8 cellular contexts compared by ENCODE assay signal in the genomic region with DNA sequence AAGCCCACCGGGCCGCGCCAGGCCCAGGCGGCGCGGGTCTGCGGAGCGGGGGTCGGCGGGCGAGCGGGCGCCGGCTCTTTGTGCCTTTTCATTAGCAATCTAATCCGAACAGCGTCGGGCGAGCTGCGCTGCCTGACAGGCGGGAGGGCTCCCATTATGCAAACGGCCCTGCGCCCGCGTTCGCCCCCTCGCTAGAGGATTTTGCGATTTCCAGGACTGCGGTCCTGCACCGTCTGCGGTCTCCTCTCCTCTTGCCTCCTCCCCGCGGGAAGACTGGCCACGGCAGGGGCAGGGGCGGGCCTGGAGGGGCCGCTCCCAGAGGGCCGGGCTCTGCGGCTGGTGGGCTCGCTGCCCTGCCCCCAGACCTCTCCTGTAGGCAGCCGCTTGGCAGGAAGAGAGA. TPM values are rescaled to one million over a fixed set of nuclear protein-coding genes. Genes with fewer than 3 reads are reported as not detected.
DNase-seq lines count a peak whose midpoint lies in the region; ATAC-seq and TF ChIP-seq lines count a peak whose summit lies in the region.
"Not testable (repeated sequence)": the region's sequence is repeated elsewhere in the genome, so short reads cannot be mapped to it uniquely, and the experiment has no call there.

No MANE protein-coding gene starts in this region.

- H3K27ac Mint-ChIP-seq in activated naive CD4-positive, alpha-beta T cell treated with anti-CD3 and anti-CD28 coated beads, Interleukin-2, amount 10 ng/mL, durations not matched to agents 7 days and 5 days, result not testable (repeated sequence)

- CTCF ChIA-PET in BJ (lab: Yijun Ruan, JAX); Panc1 (lab: Charles Lee); activated naive CD4-positive, alpha-beta T cell treated with anti-CD3 and anti-CD28 coated beads, Interleukin-2, amount 10 ng/mL, durations not matched to agents 7 days and 5 days (lab: Charles Lee): not testable (repeated sequence)

- H4K20me1 ChIP-seq in fibroblast of lung (ENCODE audit: control insufficient read depth, extremely low read depth, insufficient read depth, low read length), result not testable (repeated sequence)

- H3K4me3 ChIP-seq in BJ (ENCODE audit: low read depth, low read length) (peak overlapping the region; percentile 45), Panc1 (ENCODE audit: low read depth in 2 of 2, low read length in 2 of 2) (peak overlapping the region; percentile 35; a peak in 3 of 4 replicates), fibroblast of lung (replicated peaks in 1 of 4; ENCODE audit: control extremely low read depth in 1 of 4, insufficient read depth in 1 of 4, low read depth in 3 of 4, low read length in 4 of 4) (peak overlapping the region in 1 of 4 experiments; percentile 49), mesodermal cell (ENCODE audit: extremely low read depth, insufficient read depth, low read length, poor library complexity, severe bottlenecking) (peak overlapping the region; percentile 22)

- H3K36me3 Mint-ChIP-seq in activated naive CD4-positive, alpha-beta T cell treated with anti-CD3 and anti-CD28 coated beads, Interleukin-2, amount 10 ng/mL, durations not matched to agents 7 days and 5 days, result not testable (repeated sequence)

- intact Hi-C loops in Panc1 (cut with micrococcal nuclease; ENCODE audit: unreplicated experiment), result not testable (repeated sequence)

- H3K4me1 Mint-ChIP-seq in activated naive CD4-positive, alpha-beta T cell treated with anti-CD3 and anti-CD28 coated beads, Interleukin-2, amount 10 ng/mL, durations not matched to agents 7 days and 5 days, result not testable (repeated sequence)

- not testable (repeated sequence) for BruUV-seq in Panc1 (replicated peaks; lab: Mats Ljungman, UMichigan)

- not testable (repeated sequence) for H3K36me3 ChIP-seq in BJ (ENCODE audit: control insufficient read depth, insufficient read depth, low read length); Panc1 (ENCODE audit: control insufficient read depth, insufficient read depth, low read length); fibroblast of lung (ENCODE audit: control insufficient read depth, insufficient read depth, low read length); mesodermal cell (ENCODE audit: control insufficient read depth, insufficient read depth, low read length)

- POLR2A ChIA-PET in BJ (lab: Charles Lee); Panc1 (lab: Charles Lee): not testable (repeated sequence)

- in situ Hi-C loops in Panc1 (cut with HindIII; ENCODE audit: low pct_unique_long_range_greater_than_20kb, low sequenced_read_pairs), result not testable (repeated sequence)

- not testable (repeated sequence) for H3K4me2 ChIP-seq in fibroblast of lung (ENCODE audit: extremely low read depth, insufficient read depth, low read length)

- H3K4me3 Mint-ChIP-seq in activated naive CD4-positive, alpha-beta T cell treated with anti-CD3 and anti-CD28 coated beads, Interleukin-2, amount 10 ng/mL, durations not matched to agents 7 days and 5 days, result peak overlapping the region; percentile 54

- ATAC-seq in GM21381 (IDR thresholded peaks at IDR 0.05; ENCODE audit: unreplicated experiment) (peak; percentile 23), HG03095 (IDR thresholded peaks at IDR 0.05; ENCODE audit: unreplicated experiment) (peak; percentile 19), Panc1 (peak; percentile 23)

- not testable (repeated sequence) for H3K27ac ChIP-seq in Panc1 (ENCODE audit: low read length); fibroblast of lung (ENCODE audit: insufficient read depth, low read length); mesodermal cell (ENCODE audit: low read depth, low read length, severe bottlenecking)

- not testable (repeated sequence) for H3K27me3 Mint-ChIP-seq in activated naive CD4-positive, alpha-beta T cell treated with anti-CD3 and anti-CD28 coated beads, Interleukin-2, amount 10 ng/mL, durations not matched to agents 7 days and 5 days

- H2AFZ ChIP-seq in fibroblast of lung (ENCODE audit: low read length), result not testable (repeated sequence)

- not testable (repeated sequence) for H3K9me3 Mint-ChIP-seq in activated naive CD4-positive, alpha-beta T cell treated with anti-CD3 and anti-CD28 coated beads, Interleukin-2, amount 10 ng/mL, durations not matched to agents 7 days and 5 days

- H3K79me2 ChIP-seq in fibroblast of lung (ENCODE audit: control insufficient read depth, insufficient read depth, low read length), result not testable (repeated sequence)

- not testable (repeated sequence) for DNase-seq in BJ (ENCODE audit: low read depth); Panc1 (ENCODE audit: low read depth, low spot score); fibroblast of lung (ENCODE audit: low read depth in 2 of 2)
- DNase-seq in activated naive CD4-positive, alpha-beta T cell treated with anti-CD3 and anti-CD28 coated beads, Interleukin-2, amount 10 ng/mL, durations not matched to agents 7 days and 5 days, result peak; percentile 32
- peak; percentile 49 for DNase-seq in stimulated activated CD4-positive, alpha-beta T cell treated with anti-CD3 and anti-CD28 coated beads, Interleukin-15, amount 100 ng/mL, for 24 hours

- peak overlapping the region; percentile 16 for H3K9ac ChIP-seq in fibroblast of lung (ENCODE audit: insufficient read depth, low read length)

- H3K9me3 ChIP-seq in Panc1 (ENCODE audit: control insufficient read depth, insufficient read depth, low read depth, low read length); fibroblast of lung (ENCODE audit: control insufficient read depth, insufficient read depth, low read depth, low read length); mesodermal cell (ENCODE audit: control insufficient read depth, low read length): not testable (repeated sequence)

- H3K4me1 ChIP-seq in Panc1 (ENCODE audit: control insufficient read depth, insufficient read depth, low read length); fibroblast of lung (ENCODE audit: control insufficient read depth, extremely low read depth, insufficient read depth, low read length); mesodermal cell (ENCODE audit: control insufficient read depth, insufficient read depth, low read length, poor library complexity, severe bottlenecking): not testable (repeated sequence)

- TF ChIP-seq CTCF in BJ (IDR thresholded peaks at IDR 0.05; ENCODE audit: insufficient read depth, low read depth, low read length); Panc1 (IDR thresholded peaks at IDR 0.05); fibroblast of lung (conservative IDR thresholded peaks at IDR 0.05 in 1 of 2, IDR thresholded peaks at IDR 0.05 in 1 of 2; ENCODE audit: low read depth in 1 of 2, low read length in 2 of 2): not testable (repeated sequence)

- WGBS in mesodermal cell (ENCODE audit: insufficient coverage in 2 of 2), 2 experiments, result 0% methylated on average over 9 of the region's 39 CpGs; no CpG with 5 or more reads in 1 of the 2 experiments

- not testable (repeated sequence) for H3K27me3 ChIP-seq in BJ (ENCODE audit: control insufficient read depth, insufficient read depth, low read length); Panc1 (ENCODE audit: control insufficient read depth, insufficient read depth, low read length); fibroblast of lung (ENCODE audit: control insufficient read depth, insufficient read depth, low read length)

RNA-seq across cellular contexts. Expression of a gene that starts 0.6 kb away (rescaled TPM):
- polyA plus RNA-seq in BJ (2011; rRNA removed), result 0.50 and 0.54 TPM in 2 replicates
- 0.72 and 1.2 TPM in 2 replicates for polyA minus RNA-seq in BJ (2011; rRNA and poly(A)+ RNA removed)
- 7.3 TPM for total RNA-seq in Panc1 (2021; ENCODE audit: unreplicated experiment)
- 4.0 TPM for polyA plus RNA-seq in Panc1 (2012; ENCODE audit: insufficient read length)
- total RNA-seq in fibroblast of lung, result 1.8 and 2.3 TPM in 2 replicates
- polyA plus RNA-seq in fibroblast of lung, result 0.70 and 0.78 TPM in 2 replicates
- 1.2 TPM in 2 replicates for polyA plus RNA-seq in fibroblast of lung (2012)
- polyA minus RNA-seq in fibroblast of lung (ENCODE audit: low replicate concordance), result 0.85 and 3.0 TPM in 2 replicates
- polyA plus RNA-seq in mesodermal cell (2013, experiment 1 of 2), result 16.8 TPM
- 15.1 TPM for polyA plus RNA-seq in mesodermal cell (2013, experiment 2 of 2)

RNA-seq across cellular contexts. Expression of a gene that starts 34.3 kb away (rescaled TPM):
- polyA plus RNA-seq in BJ (2011; rRNA removed) (0.01 TPM in 1 of 2 replicates, not detected in the other), fibroblast of lung (0.02 and 0.03 TPM in 2 replicates)
- polyA minus RNA-seq in BJ (2011; rRNA and poly(A)+ RNA removed), result 0.28 and 0.36 TPM in 2 replicates
- total RNA-seq in Panc1 (2021; ENCODE audit: unreplicated experiment) (0.54 TPM), fibroblast of lung (under 0.01 TPM in 2 replicates)
- not detected for polyA plus RNA-seq in Panc1 (2012; ENCODE audit: insufficient read length)
- polyA plus RNA-seq in fibroblast of lung (2012), result 0.09 and 0.18 TPM in 2 replicates
- not detected in 2 replicates for polyA minus RNA-seq in fibroblast of lung (ENCODE audit: low replicate concordance)
- 0.07 TPM for polyA plus RNA-seq in mesodermal cell (2013, experiment 1 of 2)
- polyA plus RNA-seq in mesodermal cell (2013, experiment 2 of 2), result 0.25 TPM

RNA-seq across cellular contexts. Expression of a gene that starts 49.4 kb away (rescaled TPM):
- polyA plus RNA-seq in BJ (2011; rRNA removed) (1.2 and 2.0 TPM in 2 replicates), fibroblast of lung (0.36 and 1.9 TPM in 2 replicates)
- 0.15 and 0.19 TPM in 2 replicates for polyA minus RNA-seq in BJ (2011; rRNA and poly(A)+ RNA removed)
- total RNA-seq in Panc1 (2021; ENCODE audit: unreplicated experiment) (2.9 TPM), fibroblast of lung (0.51 and 2.6 TPM in 2 replicates)
- polyA plus RNA-seq in Panc1 (2012; ENCODE audit: insufficient read length), result 1.4 TPM
- 0.73 and 1.9 TPM in 2 replicates for polyA plus RNA-seq in fibroblast of lung (2012)
- polyA minus RNA-seq in fibroblast of lung (ENCODE audit: low replicate concordance), result not detected in 2 replicates
- 2.2 TPM for polyA plus RNA-seq in mesodermal cell (2013, experiment 1 of 2)
- 0.56 TPM for polyA plus RNA-seq in mesodermal cell (2013, experiment 2 of 2)
